Comparison of ENCODE assay signal across 32 cellular contexts in the genomic region with DNA sequence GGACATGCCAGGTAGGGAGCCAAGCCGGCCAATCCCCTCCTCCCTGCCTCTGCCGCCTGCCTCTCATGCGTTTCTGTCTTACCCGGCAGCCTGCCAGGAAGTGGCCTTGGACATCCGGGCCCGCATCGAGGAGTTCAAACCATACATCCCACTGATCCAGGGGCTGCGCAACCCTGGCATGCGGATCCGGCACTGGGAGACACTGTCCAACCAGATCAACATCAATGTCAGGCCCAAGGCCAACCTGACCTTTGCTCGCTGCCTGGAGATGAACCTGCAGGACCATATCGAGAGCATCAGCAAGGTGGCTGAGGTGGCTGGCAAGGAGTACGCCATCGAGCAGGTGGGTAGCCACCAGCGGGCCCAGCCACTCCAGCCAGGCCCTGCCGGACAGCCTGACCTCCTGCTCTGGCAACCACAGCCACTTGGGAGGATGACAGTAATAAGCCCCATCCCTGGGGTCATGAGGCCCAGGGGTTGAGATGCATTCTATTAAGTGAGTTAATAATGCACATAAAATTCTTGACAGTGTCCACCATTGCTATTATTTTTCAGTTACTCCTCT.
"Had no signal": no experiment of that assay in that cellular context is flagged by ENCODE, and none has a peak within 500 bp of the region (broad histone marks: within the 10 kb centered on the region; RNA-seq: fewer than 3 reads in every experiment).

No MANE protein-coding gene starts in this region.

- ATAC-seq: activated CD8-positive, alpha-beta memory T cell treated with anti-CD3 and anti-CD28 coated beads, Interleukin-2, amount 10 ng/mL, durations not matched to agents 7 days and 5 days; body of pancreas; K562; PC-3 had no signal

- FAIRE-seq: astrocyte, K562 had no signal

- H3K27me3 Mint-ChIP-seq: activated CD4-positive, alpha-beta memory T cell treated with anti-CD3 and anti-CD28 coated beads, Interleukin-2, amount 10 ng/mL, durations not matched to agents 7 days and 5 days; activated CD8-positive, alpha-beta memory T cell treated with anti-CD3 and anti-CD28 coated beads, Interleukin-2, amount 10 ng/mL, durations not matched to agents 7 days and 5 days; activated naive CD8-positive, alpha-beta T cell treated with anti-CD3 and anti-CD28 coated beads for 36 hours had no signal

- H3K27ac Mint-ChIP-seq: activated CD4-positive, alpha-beta memory T cell treated with anti-CD3 and anti-CD28 coated beads, Interleukin-2, amount 10 ng/mL, durations not matched to agents 7 days and 5 days; activated CD8-positive, alpha-beta memory T cell treated with anti-CD3 and anti-CD28 coated beads, Interleukin-2, amount 10 ng/mL, durations not matched to agents 7 days and 5 days; activated naive CD8-positive, alpha-beta T cell treated with anti-CD3 and anti-CD28 coated beads for 36 hours had no signal

- H3K9me3 Mint-ChIP-seq: activated CD4-positive, alpha-beta memory T cell treated with anti-CD3 and anti-CD28 coated beads, Interleukin-2, amount 10 ng/mL, durations not matched to agents 7 days and 5 days; activated naive CD8-positive, alpha-beta T cell treated with anti-CD3 and anti-CD28 coated beads for 36 hours had no signal

- DNase-seq: activated CD4-positive, alpha-beta memory T cell treated with anti-CD3 and anti-CD28 coated beads, Interleukin-2, amount 10 ng/mL, durations not matched to agents 7 days and 5 days; activated CD4-positive, alpha-beta T cell treated with anti-CD3 and anti-CD28 coated beads for 1 hour; activated CD4-positive, alpha-beta T cell treated with anti-CD3 and anti-CD28 coated beads for 48 hours; activated CD4-positive, CD25-positive, alpha-beta regulatory T cell; activated CD8-positive, alpha-beta memory T cell treated with anti-CD3 and anti-CD28 coated beads for 24 hours; activated CD8-positive, alpha-beta memory T cell treated with anti-CD3 and anti-CD28 coated beads, Interleukin-2, amount 10 ng/mL, durations not matched to agents 7 days and 5 days; activated CD8-positive, alpha-beta memory T cell treated with anti-CD3 and anti-CD28 coated beads, Interleukin-2, amount 50 U/mL, for 48 hours; activated effector memory CD4-positive, alpha-beta T cell treated with anti-CD3 and anti-CD28 coated beads, Interleukin-2, amount 50 U/mL, for 16 hours; activated naive CD4-positive, alpha-beta T cell; activated naive CD4-positive, alpha-beta T cell treated with anti-CD3 and anti-CD28 coated beads, Interleukin-2, amount 50 U/mL, for 16 hours; activated naive CD8-positive, alpha-beta T cell treated with anti-CD3 and anti-CD28 coated beads for 36 hours; activated T-cell treated with anti-CD3 and anti-CD28 coated beads, Interleukin-2, amount 50 U/mL, for 48 hours; amygdala; NCI-H1092 treated with DMSO at 0.1 percent for 48 hours; NCI-H2029 treated with DMSO at 0.1 percent for 48 hours; NCI-H2107; NCI-H2171; NCI-H510A; NCI-H526; NCI-H748 treated with DMSO at 0.1 percent for 48 hours; NK-92 treated with Interleukin-12 subunit alpha and Interleukin-12 subunit beta, amount 100 ng/mL, for 24 hours; PC-3; Peyer's patch; RPMI8226; T1000; WERI-Rb-1 had no signal

- H3K27me3 ChIP-seq: body of pancreas, breast epithelium, Peyer's patch had no signal

- H3K4me3 Mint-ChIP-seq: activated CD4-positive, alpha-beta memory T cell treated with anti-CD3 and anti-CD28 coated beads, Interleukin-2, amount 10 ng/mL, durations not matched to agents 7 days and 5 days; activated CD8-positive, alpha-beta memory T cell treated with anti-CD3 and anti-CD28 coated beads, Interleukin-2, amount 10 ng/mL, durations not matched to agents 7 days and 5 days; activated naive CD8-positive, alpha-beta T cell treated with anti-CD3 and anti-CD28 coated beads for 36 hours had no signal

- H3K36me3 Mint-ChIP-seq: activated CD8-positive, alpha-beta memory T cell treated with anti-CD3 and anti-CD28 coated beads, Interleukin-2, amount 10 ng/mL, durations not matched to agents 7 days and 5 days; activated naive CD8-positive, alpha-beta T cell treated with anti-CD3 and anti-CD28 coated beads for 36 hours had no signal

- H3K4me3 ChIP-seq: body of pancreas, breast epithelium, K562, Peyer's patch, SJCRH30, SK-N-MC had no signal

- H3K4me1 ChIP-seq: body of pancreas, breast epithelium, Peyer's patch, SJCRH30 had no signal

- H3K36me3 ChIP-seq: breast epithelium, SJCRH30, WERI-Rb-1 had no signal

- H3K27ac ChIP-seq: body of pancreas, breast epithelium, Peyer's patch, SJCRH30, SK-N-MC had no signal

- H3K9me3 ChIP-seq: body of pancreas, breast epithelium, Peyer's patch, SJCRH30 had no signal

- H3K4me1 Mint-ChIP-seq: activated CD4-positive, alpha-beta memory T cell treated with anti-CD3 and anti-CD28 coated beads, Interleukin-2, amount 10 ng/mL, durations not matched to agents 7 days and 5 days; activated CD8-positive, alpha-beta memory T cell treated with anti-CD3 and anti-CD28 coated beads, Interleukin-2, amount 10 ng/mL, durations not matched to agents 7 days and 5 days had no signal
